9 cellular contexts compared by ENCODE assay signal in the genomic region with DNA sequence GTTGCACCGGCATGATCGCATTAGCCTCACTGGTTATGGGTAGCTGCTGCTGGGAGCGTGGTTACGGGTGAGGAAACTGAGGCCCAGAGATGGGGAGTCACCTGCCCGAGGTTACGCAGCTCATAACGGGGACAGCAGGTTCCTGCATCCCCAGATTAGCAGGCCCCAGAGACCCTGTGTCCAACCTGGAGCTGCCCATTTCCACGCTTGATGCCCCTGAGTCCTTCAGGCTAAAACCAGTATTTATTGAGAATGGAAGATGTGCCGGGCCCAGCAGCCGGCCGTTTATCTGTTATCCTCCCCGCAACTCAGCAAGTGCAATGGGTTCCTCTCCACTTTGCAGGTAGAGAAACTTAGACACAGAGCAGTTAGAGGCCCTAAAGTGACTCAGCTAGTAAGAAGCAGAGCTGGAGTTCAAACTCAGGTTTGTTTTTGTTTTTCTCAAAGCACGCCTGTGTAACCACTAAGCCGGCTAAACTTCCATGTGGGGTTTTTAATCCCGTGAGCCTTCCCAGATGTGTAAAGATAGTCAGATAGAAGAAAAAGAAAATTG. TPM values are rescaled to one million over a fixed set of nuclear protein-coding genes. Genes with fewer than 3 reads are reported as not detected.
DNase-seq lines count a peak whose midpoint lies in the region; ATAC-seq, FAIRE-seq and TF ChIP-seq lines count a peak whose summit lies in the region.
"Had no signal": no experiment of that assay in that cellular context is flagged by ENCODE, and none has a peak within 500 bp of the region (broad histone marks: within the 10 kb centered on the region; RNA-seq: fewer than 3 reads in every experiment).

No MANE protein-coding gene starts in this region.

- H4K20me1 ChIP-seq in GM12878 (ENCODE audit: control insufficient read depth, insufficient read depth) = no peaks in the 10 kb centered on the region

- intact Hi-C loops in GM12878 (cut with micrococcal nuclease; ENCODE audit: unreplicated experiment) (no loop called here), kidney (cut with DNase I) (no loop called here)

- in situ Hi-C loops in GM12878 (cut with MboI) = loop anchor here (10.0 kb wide), 1 partner anchor 634 kb away; no protein-coding TSS in a partner anchor

- peaks cover 20% of the 10 kb centered on the region for H3K79me2 ChIP-seq in GM12878 (ENCODE audit: control insufficient read depth, insufficient read depth, low read length)

- CTCF ChIA-PET in GM12878 (lab: Yijun Ruan, JAX) = interaction anchor here (0.6 to 3.4 kb wide), 22 partner anchors 9 to 440 kb away, joined by 3 to 29 read pairs (median 4); no protein-coding TSS in a partner anchor

- SMC1A ChIA-PET in GM12878 (lab: Charles Lee; ENCODE audit: uncharacterized antibody, unreplicated experiment) = interaction anchor here (0.5 to 3.4 kb wide), 10 partner anchors 9 to 1100 kb away, joined by 3 to 14 read pairs (median 3); no protein-coding TSS in a partner anchor

- RAD21 ChIA-PET in GM12878 (lab: Charles Lee; ENCODE audit: unreplicated experiment) = interaction anchor here (0.9 to 1.3 kb wide), 2 partner anchors 106 to 148 kb away, joined by 3 read pairs; no protein-coding TSS in a partner anchor

- H3K9me3 ChIP-seq in GM12878 (replicated peaks; ENCODE audit: control insufficient read depth, insufficient read depth, low read length) = no peaks in the 10 kb centered on the region
- no peaks in the 10 kb centered on the region for H3K9me3 ChIP-seq in kidney (ENCODE audit: control insufficient read depth in 1 of 2, low read length in 2 of 2)

- peaks cover 26 to 36% of the 10 kb centered on the region in 2 donors for H3K4me1 Mint-ChIP-seq in stimulated activated naive B cell treated with anti-CD40 and anti-IgM and Interleukin-4, amounts not matched to agents 10 μg/mL and 1 μg/mL and 100 μg/mL, for 72 hours

- peak overlapping the region; percentile 91 for H3K4me3 ChIP-seq in GM12878
- peak overlapping the region; percentile 85 to 90 for H3K4me3 ChIP-seq in kidney (ENCODE audit: low read length in 2 of 2)

- peaks cover 14% of the 10 kb centered on the region for H3K4me1 ChIP-seq in GM12878 (ENCODE audit: control insufficient read depth, insufficient read depth, low read length)
- peaks cover 3 to 9% of the 10 kb centered on the region in 2 donors for H3K4me1 ChIP-seq in kidney (ENCODE audit: control insufficient read depth in 1 of 2, insufficient read depth in 1 of 2, low read depth in 1 of 2, low read length in 2 of 2)

- peaks cover 0 to 7% of the 10 kb centered on the region in 2 donors for H3K27me3 Mint-ChIP-seq in stimulated activated naive B cell treated with anti-CD40 and anti-IgM and Interleukin-4, amounts not matched to agents 10 μg/mL and 1 μg/mL and 100 μg/mL, for 72 hours

- TF ChIP-seq POLR2A in H54 (IDR thresholded peaks at IDR 0.05; ENCODE audit: low read depth, low read length) (no peak), GM12878 (IDR thresholded peaks at IDR 0.05; ENCODE audit: low read depth, low read length) (no peak)

- H3K27ac ChIP-seq in GM12878 (ENCODE audit: control insufficient read depth, insufficient read depth) = peak overlapping the region; percentile 100
- peak overlapping the region; percentile 97 to 99 for H3K27ac ChIP-seq in kidney (ENCODE audit: low read depth in 2 of 2, low read length in 2 of 2)

- H2AFZ ChIP-seq in GM12878 (ENCODE audit: control insufficient read depth, low read depth, low read length) = peak overlapping the region; percentile 100

- 3% methylated on average over 15 of the region's 15 CpGs for WGBS in GM12878 (ENCODE audit: insufficient coverage, insufficient replicate concordance, low lambda C conversion rate, missing lambda C conversion rate)

- peak; percentile 67 for DNase-seq in NCI-H510A treated with DMSO at 0.1 percent for 48 hours (lab: John Stamatoyannopoulos, UW)
- no peak for DNase-seq in NCI-H510A (lab: John Stamatoyannopoulos, UW)
- DNase-seq in H54 (ENCODE audit: insufficient read length, low spot score) = peak; percentile 25
- DNase-seq in MV-4-11 (lab: John Stamatoyannopoulos, UW) = peak; percentile 20
- no peak for DNase-seq in GM12878 (ENCODE audit: low read depth, low spot score)
- no peak for DNase-seq in kidney
- no peak for DNase-seq in stimulated activated naive B cell treated with anti-CD40 and anti-IgM and Interleukin-4, amounts not matched to agents 10 μg/mL and 1 μg/mL and 100 μg/mL, for 72 hours

- H3K36me3 Mint-ChIP-seq in stimulated activated naive B cell treated with anti-CD40 and anti-IgM and Interleukin-4, amounts not matched to agents 10 μg/mL and 1 μg/mL and 100 μg/mL, for 72 hours = no peaks in the 10 kb centered on the region

- H3K4me3 Mint-ChIP-seq in stimulated activated naive B cell treated with anti-CD40 and anti-IgM and Interleukin-4, amounts not matched to agents 10 μg/mL and 1 μg/mL and 100 μg/mL, for 72 hours = peak overlapping the region; percentile 85 to 98

- ATAC-seq in GM12878 (peak; percentile 43), HG03521 (IDR thresholded peaks at IDR 0.05; ENCODE audit: unreplicated experiment) (no peak)
- peak; percentile 2 to 4 for ATAC-seq in stimulated activated naive B cell treated with anti-CD40 and anti-IgM and Interleukin-4, amounts not matched to agents 10 μg/mL and 1 μg/mL and 100 μg/mL, for 72 hours (replicated peaks)

- FAIRE-seq in H54 (lab: Jason Lieb, UNC) = no peak
- no peak for FAIRE-seq in GM12878 (lab: Jason Lieb, UNC)
- FAIRE-seq in kidney (lab: Jason Lieb, UNC) = no peak

- peak overlapping the region; percentile 38 for H3K4me2 ChIP-seq in GM12878 (ENCODE audit: control insufficient read depth, insufficient read depth)

- no peaks in the 10 kb centered on the region for H3K27me3 ChIP-seq in GM12878 (replicated peaks in 1 of 2; ENCODE audit: control insufficient read depth in 2 of 2, insufficient read depth in 2 of 2, low read length in 1 of 2)

- H3K27ac Mint-ChIP-seq in stimulated activated naive B cell treated with anti-CD40 and anti-IgM and Interleukin-4, amounts not matched to agents 10 μg/mL and 1 μg/mL and 100 μg/mL, for 72 hours = peak overlapping the region; percentile 65

- no peak for TF ChIP-seq EP300 in GM12878 (IDR thresholded peaks at IDR 0.05; ENCODE audit: borderline replicate concordance in 1 of 2, control insufficient read depth in 1 of 2, low read depth in 2 of 2, low read length in 2 of 2)

- BruUV-seq in GM12878 (replicated peaks; lab: Mats Ljungman, UMichigan) = no TSS peak

- H3K36me3 ChIP-seq in GM12878 (ENCODE audit: control insufficient read depth in 2 of 2, insufficient read depth in 2 of 2, low read length in 1 of 2) (no peaks in the 10 kb centered on the region), kidney (ENCODE audit: control insufficient read depth in 1 of 2, insufficient read depth in 2 of 2, low read length in 2 of 2) (no peaks in the 10 kb centered on the region)

- TF ChIP-seq CTCF in GM12878 (IDR thresholded peaks at IDR 0.05 in 2 of 3, conservative IDR thresholded peaks at IDR 0.05 in 1 of 3; ENCODE audit: control insufficient read depth in 2 of 3, extremely low read depth in 1 of 3, insufficient read depth in 1 of 3, low read depth in 3 of 3, low read length in 3 of 3) (no peak), kidney (IDR thresholded peaks at IDR 0.05; ENCODE audit: borderline replicate concordance, extremely low read depth, insufficient read depth) (no peak)

- POLR2A ChIA-PET in GM12878 (lab: Charles Lee) = interaction anchor here (1.4 kb wide), 1 partner anchor 425 kb away, joined by 3 read pairs; no protein-coding TSS in a partner anchor

- peak overlapping the region; percentile 97 for H3K9ac ChIP-seq in GM12878 (ENCODE audit: control insufficient read depth, insufficient read depth, low read length)
- H3K9ac ChIP-seq in kidney (ENCODE audit: low read length in 2 of 2) = peak overlapping the region; percentile 84 to 91

- TF ChIP-seq RAD21 in GM12878 (IDR thresholded peaks at IDR 0.05; ENCODE audit: insufficient read depth, low read depth, low read length) = no peak

- H3K9me3 Mint-ChIP-seq in stimulated activated naive B cell treated with anti-CD40 and anti-IgM and Interleukin-4, amounts not matched to agents 10 μg/mL and 1 μg/mL and 100 μg/mL, for 72 hours = no peaks in the 10 kb centered on the region

RNA-seq across cellular contexts. Expression of a gene that starts 0.7 kb away (rescaled TPM):
- 6.5 and 8.4 TPM in 2 replicates for total RNA-seq in GM12878 (2013; cell fraction: nucleolus; rRNA removed)
- 40.0 and 54.8 TPM in 2 replicates for total RNA-seq in GM12878 (2014; rRNA removed)
- 88.4 and 94.5 TPM in 2 replicates for total RNA-seq in GM12878 (2014; rRNA removed; fragmentation: Illumina TruSeq; extraction: Trizol)
- total RNA-seq in GM12878 (2021) = 36.9 and 39.0 TPM in 2 replicates
- 11.2 TPM for polyA plus RNA-seq in GM12878 (2011; ENCODE audit: low read depth)
- 60.8 and 128 TPM in 2 replicates for polyA plus RNA-seq in GM12878 (2011; rRNA removed)
- 16.6 and 21.9 TPM in 2 replicates for polyA plus RNA-seq in GM12878 (2011; cell fraction: cytosol; rRNA removed)
- 20.8 and 22.9 TPM in 2 replicates for polyA plus RNA-seq in GM12878 (2011; cell fraction: nucleus; rRNA removed)
- 58.4 and 77.9 TPM in 2 replicates for polyA plus RNA-seq in GM12878 (2012)
- 136 and 201 TPM in 2 replicates for polyA plus RNA-seq in GM12878 (2014; fragmentation: Illumina TruSeq; extraction: Trizol)
- 100 to 1,000 TPM; 121 to 123 TPM for polyA plus RNA-seq in GM12878 (2014; fragmentation: Nextera tagmentation; extraction: Ambion mirVana)
- 51.0 and 76.6 TPM in 2 replicates for polyA plus RNA-seq in GM12878 (2014; rRNA removed)
- polyA plus RNA-seq in GM12878 (2016; fragmentation: Nextera tagmentation; extraction: Ambion mirVana) = 10 to 100 TPM; 78.1 to 87.5 TPM
- polyA minus RNA-seq in GM12878 (2011; rRNA and poly(A)+ RNA removed) = 4.4 and 6.5 TPM in 2 replicates
- polyA minus RNA-seq in GM12878 (2011; cell fraction: cytosol; rRNA and poly(A)+ RNA removed) = 5.4 and 8.2 TPM in 2 replicates
- polyA minus RNA-seq in GM12878 (2011; cell fraction: nucleus; rRNA and poly(A)+ RNA removed) = 0.97 and 2.9 TPM in 2 replicates
- 19.7 TPM for total RNA-seq in kidney
- polyA plus RNA-seq in kidney (ENCODE audit: insufficient read depth, low read depth, low replicate concordance) = 49.5 TPM

RNA-seq across cellular contexts. Expression of a gene that starts 34.8 kb away (rescaled TPM):
- total RNA-seq in GM12878 (2013; cell fraction: nucleolus; rRNA removed) = not detected in 2 replicates
- total RNA-seq in GM12878 (2014; rRNA removed) (not detected in 2 replicates), GM12878 (2014; rRNA removed; fragmentation: Illumina TruSeq; extraction: Trizol) (not detected in 2 replicates), GM12878 (2021) (0.69 TPM in 1 of 2 replicates, not detected in the other), kidney (39.0 TPM)
- polyA plus RNA-seq in GM12878 (2011; ENCODE audit: low read depth) = not detected
- polyA plus RNA-seq in GM12878 (2011; rRNA removed) (not detected in 2 replicates), GM12878 (2014; fragmentation: Illumina TruSeq; extraction: Trizol) (not detected in 2 replicates), GM12878 (2014; fragmentation: Nextera tagmentation; extraction: Ambion mirVana) (not detected), GM12878 (2014; rRNA removed) (not detected in 2 replicates), GM12878 (2016; fragmentation: Nextera tagmentation; extraction: Ambion mirVana) (not detected), kidney (ENCODE audit: insufficient read depth, low read depth, low replicate concordance) (15.4 TPM)
- polyA plus RNA-seq in GM12878 (2011; cell fraction: cytosol; rRNA removed) = not detected in 2 replicates
- polyA plus RNA-seq in GM12878 (2011; cell fraction: nucleus; rRNA removed) = not detected in 2 replicates
- not detected in 2 replicates for polyA plus RNA-seq in GM12878 (2012)
- polyA minus RNA-seq in GM12878 (2011; rRNA and poly(A)+ RNA removed) = not detected in 2 replicates
- not detected in 2 replicates for polyA minus RNA-seq in GM12878 (2011; cell fraction: cytosol; rRNA and poly(A)+ RNA removed)
- not detected in 2 replicates for polyA minus RNA-seq in GM12878 (2011; cell fraction: nucleus; rRNA and poly(A)+ RNA removed)
- total RNA-seq: left cardiac atrium had no signal

Comparison
In these comparisons a context has a peak if more than half of its experiments do, and no peak if none do; other contexts are left out.
1. DNase-seq: peak in NCI-H510A treated with DMSO at 0.1 percent for 48 hours (single experiment), H54 (single experiment) and MV-4-11 (single experiment); none in NCI-H510A (single experiment), GM12878 (single experiment), kidney (single experiment) and stimulated activated naive B cell treated with anti-CD40 and anti-IgM and Interleukin-4, amounts not matched to agents 10 μg/mL and 1 μg/mL and 100 μg/mL, for 72 hours (single experiment).
2. RNA of a gene that starts 34.8 kb away (total RNA-seq): 39.0 TPM in kidney (single experiment); 0.69 TPM in GM12878; every median in the first group is over 10 times any median in the second.